1 cellular context compared by ENCODE assay signal in the genomic region with DNA sequence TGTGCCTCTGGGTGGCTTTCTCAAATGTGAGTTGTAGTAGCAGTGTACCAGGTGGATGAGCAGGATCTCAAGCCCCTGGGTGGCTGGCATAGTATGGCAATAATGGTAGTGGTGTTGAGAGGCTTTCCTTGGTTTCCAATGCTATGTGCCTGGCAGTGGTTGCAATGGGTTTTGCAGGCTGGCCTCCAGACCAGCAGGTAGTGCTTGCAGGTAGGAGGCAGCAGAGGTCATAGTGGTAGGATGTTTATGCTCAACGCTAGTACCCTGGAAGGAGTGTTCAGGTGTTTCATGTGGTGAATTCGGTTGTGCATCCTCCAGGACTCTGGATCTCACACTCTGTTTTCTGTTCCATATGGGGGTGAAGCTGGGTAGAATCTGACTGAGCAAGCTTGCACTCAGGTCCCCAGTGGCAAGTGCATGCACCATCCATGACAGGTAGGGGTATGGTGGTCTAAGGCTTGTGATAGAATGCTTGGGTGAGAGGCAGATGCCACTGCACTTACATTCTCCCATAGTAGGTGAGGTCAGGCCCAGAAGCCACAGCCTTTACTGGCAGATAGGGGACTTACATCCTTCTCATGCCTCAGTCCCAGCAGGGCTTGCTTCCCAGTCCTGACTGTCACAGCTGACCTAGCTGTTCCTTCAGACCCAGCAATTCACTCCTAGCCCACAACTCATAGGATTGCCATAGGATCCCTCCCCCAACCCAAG.
TF ChIP-seq lines count a peak whose summit lies in the region.

No MANE protein-coding gene starts in this region.

TF ChIP-seq in H1, 55 proteins besides CTCF, POLR2A, EP300 and RAD21:
- TF ChIP-seq, protein P1, sequence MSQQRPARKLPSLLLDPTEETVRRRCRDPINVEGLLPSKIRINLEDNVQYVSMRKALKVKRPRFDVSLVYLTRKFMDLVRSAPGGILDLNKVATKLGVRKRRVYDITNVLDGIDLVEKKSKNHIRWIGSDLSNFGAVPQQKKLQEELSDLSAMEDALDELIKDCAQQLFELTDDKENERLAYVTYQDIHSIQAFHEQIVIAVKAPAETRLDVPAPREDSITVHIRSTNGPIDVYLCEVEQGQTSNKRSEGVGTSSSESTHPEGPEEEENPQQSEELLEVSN (IDR thresholded peaks at IDR 0.05): no peak
- no peak for TF ChIP-seq TCF12 (IDR thresholded peaks at IDR 0.05; ENCODE audit: low read depth, low read length)
